ENCODE assay signal across 8 cellular contexts in the genomic region with DNA sequence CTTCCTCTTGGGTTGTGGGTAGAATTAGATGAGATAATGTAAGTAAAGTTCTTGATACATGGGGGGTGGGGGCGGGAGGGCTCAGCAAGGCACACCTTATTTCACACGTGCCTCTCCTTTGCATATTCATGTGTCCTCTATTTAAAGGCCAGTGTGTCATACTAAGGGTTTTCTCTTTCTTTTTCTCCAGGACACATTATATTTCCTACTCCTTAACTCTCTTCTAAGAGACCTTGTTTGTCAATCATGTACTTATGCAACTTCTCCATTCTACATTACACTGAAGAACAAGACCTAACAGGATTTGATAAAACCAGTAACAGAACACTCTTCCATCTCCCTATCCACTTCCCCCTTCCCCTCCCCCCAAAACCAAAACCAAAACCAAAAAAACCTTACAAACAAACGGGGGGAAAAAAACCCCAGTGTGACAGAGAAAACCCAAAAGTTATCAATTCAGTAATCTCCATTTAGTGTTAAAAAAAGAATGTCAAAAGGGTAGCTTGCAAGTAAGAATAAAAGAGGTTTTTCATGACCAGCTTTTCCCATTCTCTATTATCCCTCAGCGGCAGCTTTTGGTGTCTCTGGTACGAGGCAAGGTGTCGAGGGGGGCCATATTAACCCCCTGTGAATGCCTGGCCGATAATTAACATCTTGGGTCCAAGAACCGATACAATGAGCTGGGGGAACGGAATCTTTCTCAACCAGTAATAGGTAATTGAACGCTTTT.
DNase-seq lines count a peak whose midpoint lies in the region; ATAC-seq and TF ChIP-seq lines count a peak whose summit lies in the region.

No MANE protein-coding gene starts in this region.

- peaks cover 34% of the 10 kb centered on the region for H3K27me3 ChIP-seq in CD4-positive, alpha-beta T cell (ENCODE audit: control insufficient read depth, insufficient read depth, low read length)
- H3K27me3 ChIP-seq in rectal smooth muscle tissue (ENCODE audit: control insufficient read depth, insufficient read depth, low read length), result no peaks in the 10 kb centered on the region

- peaks cover 64% of the 10 kb centered on the region for H3K27me3 Mint-ChIP-seq in CD4-positive, alpha-beta T cell
- peaks cover 20% of the 10 kb centered on the region for H3K27me3 Mint-ChIP-seq in T-helper 17 cell

- POLR2A ChIA-PET in CD4-positive, alpha-beta T cell (lab: Charles Lee), result no interaction called here

- CTCF ChIA-PET in CD4-positive, alpha-beta T cell (lab: Charles Lee), result no interaction called here

- H3K4me1 Mint-ChIP-seq in CD4-positive, alpha-beta T cell (ENCODE audit: low read depth), result peaks cover 20% of the 10 kb centered on the region
- no peaks in the 10 kb centered on the region for H3K4me1 Mint-ChIP-seq in T-helper 17 cell

- H3K9ac ChIP-seq in rectal smooth muscle tissue (ENCODE audit: low read length), result no peak overlapping the region

- no peaks in the 10 kb centered on the region for H3K9me3 Mint-ChIP-seq in CD4-positive, alpha-beta T cell

- TF ChIP-seq CTCF in CD4-positive, alpha-beta T cell (IDR thresholded peaks at IDR 0.05), result no peak

- intact Hi-C loops in CD4-positive, alpha-beta T cell (cut with DNase I, micrococcal nuclease), result no loop called here

- no peaks in the 10 kb centered on the region for H3K9me3 ChIP-seq in CD4-positive, alpha-beta T cell (ENCODE audit: control insufficient read depth, low read length)
- no peaks in the 10 kb centered on the region for H3K9me3 ChIP-seq in T-helper 17 cell (ENCODE audit: control insufficient read depth, low read length, poor library complexity, severe bottlenecking)

- no peak overlapping the region for H3K27ac ChIP-seq in CD4-positive, alpha-beta T cell (ENCODE audit: low read depth, low read length)
- no peak overlapping the region for H3K27ac ChIP-seq in rectal smooth muscle tissue (ENCODE audit: low read depth, low read length)

- peak overlapping the region; percentile 60 for H3K4me3 Mint-ChIP-seq in CD4-positive, alpha-beta T cell
- peak overlapping the region; percentile 28 for H3K4me3 Mint-ChIP-seq in T-helper 17 cell

- no peaks in the 10 kb centered on the region for H3K36me3 ChIP-seq in rectal smooth muscle tissue (ENCODE audit: control insufficient read depth, insufficient read depth, low read length)

- H3K27ac Mint-ChIP-seq in CD4-positive, alpha-beta T cell, result no peak overlapping the region
- no peak overlapping the region for H3K27ac Mint-ChIP-seq in T-helper 17 cell

- no peak for ATAC-seq in CD4-positive, alpha-beta T cell (ENCODE audit: poor library complexity)
- ATAC-seq in HG03354 (IDR thresholded peaks at IDR 0.05; ENCODE audit: poor library complexity, severe bottlenecking, unreplicated experiment) (peak; percentile 49), T-helper 17 cell (peak; percentile 50)

- DNase-seq in CD4-positive, alpha-beta T cell, result no peak
- DNase-seq in T-helper 17 cell (no peak), globus pallidus (ENCODE audit: low spot score) (peak; percentile 50), SW480 (ENCODE audit: low spot score) (no peak), AG20443 (ENCODE audit: low spot score) (no peak)
- DNase-seq in stimulated activated CD8-positive, alpha-beta memory T cell treated with anti-CD3 and anti-CD28 coated beads, Interleukin-4, amount 100 ng/mL, for 48 hours, result no peak

- no peaks in the 10 kb centered on the region for H3K4me1 ChIP-seq in rectal smooth muscle tissue (ENCODE audit: control insufficient read depth, insufficient read depth, low read length)

- peak overlapping the region; percentile 71 for H3K4me3 ChIP-seq in rectal smooth muscle tissue (ENCODE audit: low read length)

- H3K36me3 Mint-ChIP-seq in CD4-positive, alpha-beta T cell (ENCODE audit: low read depth), result no peaks in the 10 kb centered on the region
- H3K36me3 Mint-ChIP-seq in T-helper 17 cell (ENCODE audit: low read depth), result no peaks in the 10 kb centered on the region
